8 cellular contexts compared by ENCODE assay signal in genomic region chr17:75313941-75314550, GRCh38. TPM values are rescaled to one million over a fixed set of nuclear protein-coding genes. Genes with fewer than 3 reads are reported as not detected.
A peak's percentile ranks its signal among the peaks of the same experiment; 100 is the strongest.
DNase-seq lines count a peak whose midpoint lies in the region; ATAC-seq, FAIRE-seq and TF ChIP-seq lines count a peak whose summit lies in the region.

No MANE protein-coding gene starts in this region.

- H3K4me3 ChIP-seq in bronchial epithelial cell (ENCODE audit: low read depth, low read length): no peak overlapping the region
- no peak overlapping the region for H3K4me3 ChIP-seq in effector memory CD4-positive, alpha-beta T cell (ENCODE audit: insufficient read depth, low read depth, low read length, poor library complexity, severe bottlenecking)

- intact Hi-C loops in natural killer cell (cut with micrococcal nuclease): no loop called here

- H3K36me3 ChIP-seq in bronchial epithelial cell (ENCODE audit: control insufficient read depth, insufficient read depth, low read length): peaks cover 8% of the 10 kb centered on the region
- peaks cover 15% of the 10 kb centered on the region for H3K36me3 ChIP-seq in effector memory CD4-positive, alpha-beta T cell (ENCODE audit: control insufficient read depth, insufficient read depth, low read length)

- TF ChIP-seq POLR2A in GM12892 (IDR thresholded peaks at IDR 0.05; ENCODE audit: low read depth, low read length): no peak

- no peaks in the 10 kb centered on the region for H3K4me1 ChIP-seq in effector memory CD4-positive, alpha-beta T cell (ENCODE audit: control insufficient read depth, insufficient read depth, low read length, poor library complexity, severe bottlenecking)

- peak overlapping the region; percentile 61 to 80 for H3K27ac Mint-ChIP-seq in natural killer cell

- no peaks in the 10 kb centered on the region for H3K27me3 Mint-ChIP-seq in natural killer cell (ENCODE audit: low read depth in 2 of 2)

- H3K27ac ChIP-seq in effector memory CD4-positive, alpha-beta T cell (ENCODE audit: insufficient read depth, low read length, poor library complexity, severe bottlenecking): no peak overlapping the region

- DNase-seq in GM12892 (ENCODE audit: insufficient read length) (no peak), bronchial epithelial cell (ENCODE audit: low read depth) (peak; percentile 31), natural killer cell (no peak), cerebellar nuclear complex (lab: John Stamatoyannopoulos, UW) (no peak)
- no peak for DNase-seq in effector memory CD4-positive, alpha-beta T cell

- no peaks in the 10 kb centered on the region for H3K27me3 ChIP-seq in bronchial epithelial cell (ENCODE audit: control insufficient read depth, insufficient read depth, low read length)
- no peaks in the 10 kb centered on the region for H3K27me3 ChIP-seq in effector memory CD4-positive, alpha-beta T cell (replicated peaks; ENCODE audit: control insufficient read depth, insufficient read depth, low read length, poor library complexity, severe bottlenecking)

- H3K36me3 Mint-ChIP-seq in natural killer cell: no peaks in the 10 kb centered on the region

- H3K9me3 Mint-ChIP-seq in natural killer cell: no peaks in the 10 kb centered on the region

- ATAC-seq in HG03378 (IDR thresholded peaks at IDR 0.05; ENCODE audit: unreplicated experiment): peak; percentile 54
- ATAC-seq in natural killer cell: peak in 1 of 3 donors; percentile 25
- ATAC-seq in GM19328 (IDR thresholded peaks at IDR 0.05; ENCODE audit: unreplicated experiment): no peak
- ATAC-seq in HG02970 (IDR thresholded peaks at IDR 0.05; ENCODE audit: low FRiP score, unreplicated experiment): no peak

- peaks cover 5 to 12% of the 10 kb centered on the region in 2 donors for H3K4me1 Mint-ChIP-seq in natural killer cell

- FAIRE-seq in GM12892 (lab: Jason Lieb, UNC): peak; percentile 76
- no peak for FAIRE-seq in bronchial epithelial cell (lab: Jason Lieb, UNC)

- H3K9me3 ChIP-seq in effector memory CD4-positive, alpha-beta T cell (ENCODE audit: control insufficient read depth, low read length): no peaks in the 10 kb centered on the region

- TF ChIP-seq CTCF in bronchial epithelial cell (IDR thresholded peaks at IDR 0.05; ENCODE audit: insufficient read depth, low read length, severe bottlenecking): no peak
- TF ChIP-seq CTCF in natural killer cell (IDR thresholded peaks at IDR 0.05): no peak

- H3K4me3 Mint-ChIP-seq in natural killer cell: no peak overlapping the region

RNA-seq across cellular contexts. Expression of gene SLC25A19, which starts 24.8 kb away (rescaled TPM):
- 56.3 TPM for polyA plus RNA-seq in GM12892 (2012; ENCODE audit: missing spikeins)
- 10.2 and 12.1 TPM in 2 replicates for total RNA-seq in bronchial epithelial cell
- 10 to 100 TPM; 12.1 to 17.7 (median 14.8) TPM for total RNA-seq in natural killer cell

RNA-seq across cellular contexts. Expression of gene MIF4GD, which starts 43.0 kb away (rescaled TPM):
- polyA plus RNA-seq in GM12892 (2012; ENCODE audit: missing spikeins): 33.3 TPM
- 30.0 and 36.4 TPM in 2 replicates for total RNA-seq in bronchial epithelial cell
- total RNA-seq in natural killer cell: 10 to 100 TPM; 44.5 to 56.9 (median 50.3) TPM

RNA-seq across cellular contexts. Expression of gene MRPS7, which starts 52.4 kb away (rescaled TPM):
- 77.8 TPM for polyA plus RNA-seq in GM12892 (2012; ENCODE audit: missing spikeins)
- total RNA-seq in bronchial epithelial cell (83.3 and 83.5 TPM in 2 replicates), natural killer cell (10 to 100 TPM; 27.3 to 29.4 (median 27.9) TPM)

RNA-seq across cellular contexts. Expression of gene GGA3, which starts 52.6 kb away (rescaled TPM):
- polyA plus RNA-seq in GM12892 (2012; ENCODE audit: missing spikeins): 48.1 TPM
- total RNA-seq in bronchial epithelial cell (14.5 and 14.7 TPM in 2 replicates), natural killer cell (10 to 100 TPM; 78.1 to 97.3 (median 94.0) TPM)
